In the genomic region with DNA sequence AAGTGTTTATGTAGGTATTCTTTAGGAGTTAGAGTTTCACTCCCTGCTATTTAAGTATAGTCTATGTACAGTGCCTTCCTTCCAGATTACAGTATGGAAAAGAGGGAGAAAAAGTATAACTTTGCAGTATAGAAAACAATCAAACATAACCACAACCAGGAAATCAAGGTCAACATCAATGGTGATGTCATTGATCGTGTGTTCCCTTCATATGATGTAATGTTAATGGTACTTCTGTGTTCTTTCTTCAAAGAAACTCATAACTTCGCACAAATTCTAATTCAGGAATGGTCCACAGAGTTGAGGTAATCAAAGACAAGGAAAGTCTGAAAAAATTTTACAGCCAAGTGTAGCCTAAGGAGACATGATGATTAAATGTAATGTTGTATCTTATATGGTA, we compare ENCODE assay signal across 27 cellular contexts.
"Had no signal": no experiment of that assay in that cellular context is flagged by ENCODE, and none has a peak within 500 bp of the region (broad histone marks: within the 10 kb centered on the region; RNA-seq: fewer than 3 reads in every experiment).

No MANE protein-coding gene starts in this region.

- DNase-seq: stimulated activated CD4-positive, alpha-beta T cell treated with anti-CD3 and anti-CD28 coated beads, Interleukin-2, amount 100 ng/mL, for 48 hours; stimulated activated CD4-positive, alpha-beta T cell treated with anti-CD3 and anti-CD28 coated beads, Interleukin-4, amount 100 ng/mL, for 1 hour; stimulated activated CD4-positive, alpha-beta T cell treated with anti-CD3 and anti-CD28 coated beads, Interleukin-4, amount 100 ng/mL, for 24 hours; stimulated activated CD4-positive, alpha-beta T cell treated with anti-CD3 and anti-CD28 coated beads, Interleukin-4, amount 100 ng/mL, for 4 hours; stimulated activated CD8-positive, alpha-beta memory T cell treated with anti-CD3 and anti-CD28 coated beads, Interleukin-4, amount 100 ng/mL, for 48 hours; stimulated activated naive B cell treated with anti-CD40 and anti-IgM and Interleukin-4, amounts not matched to agents 10 μg/mL and 1 μg/mL and 100 μg/mL, for 72 hours; stimulated activated naive CD4-positive, alpha-beta T cell; stimulated activated naive CD4-positive, alpha-beta T cell treated with Interleukin-2 at 50 U/mL for 16 hours; stimulated activated naive CD8-positive, alpha-beta T cell treated with anti-CD3 and anti-CD28 coated beads, Interleukin-15, amount 100 ng/mL, for 72 hours; stimulated activated naive CD8-positive, alpha-beta T cell treated with anti-CD3 and anti-CD28 coated beads, Interleukin-15, Interleukin-2, amounts not matched to agents 100 U/mL and 50 U/mL, for 24 hours; stomach; substantia nigra; testis; thyroid gland; tibial artery; transverse colon; trophoblast cell; upper lobe of left lung; upper lobe of right lung; uterus had no signal

- H3K4me3 ChIP-seq: stomach, suprapubic skin, testis, thoracic aorta, thyroid gland, tibial artery, tibial nerve, transverse colon, upper lobe of left lung, upper lobe of right lung, uterus, vagina had no signal

- H3K27me3 ChIP-seq: stomach, suprapubic skin, testis, thyroid gland, tibial artery, tibial nerve, transverse colon, upper lobe of left lung, upper lobe of right lung, uterus, vagina had no signal

- H3K9me3 ChIP-seq: stomach, suprapubic skin, testis, thoracic aorta, thyroid gland, tibial artery, tibial nerve, transverse colon, upper lobe of left lung, upper lobe of right lung, uterus, vagina had no signal

- ATAC-seq: stimulated activated effector memory CD8-positive, alpha-beta T cell treated with anti-CD3 and anti-CD28 coated beads, Interleukin-12 subunit alpha, Interleukin-12 subunit beta, amount 100 ng/mL, for 72 hours; stimulated activated memory B cell treated with anti-CD40 and anti-IgM and Interleukin-4, amounts not matched to agents 10 μg/mL and 1 μg/mL and 100 μg/mL, for 72 hours; stimulated activated naive B cell treated with anti-CD40 and anti-IgM and Interleukin-4, amounts not matched to agents 10 μg/mL and 1 μg/mL and 100 μg/mL, for 72 hours; stimulated activated naive CD8-positive, alpha-beta T cell treated with anti-CD3 and anti-CD28 coated beads, Interleukin-15, amount 100 ng/mL, for 72 hours; stimulated activated naive CD8-positive, alpha-beta T cell treated with anti-CD3 and anti-CD28 coated beads, Interleukin-15, Interleukin-2, amounts not matched to agents 100 U/mL and 50 U/mL, for 24 hours; upper lobe of right lung had no signal

- H3K27ac ChIP-seq: stomach, suprapubic skin, testis, thoracic aorta, thyroid gland, tibial artery, tibial nerve, transverse colon, upper lobe of left lung, upper lobe of right lung, uterus, vagina had no signal

- FAIRE-seq: urothelium cell line had no signal

- H3K36me3 ChIP-seq: stomach, suprapubic skin, thoracic aorta, thyroid gland, tibial artery, tibial nerve, transverse colon, upper lobe of left lung, upper lobe of right lung, uterus, vagina had no signal

- H3K4me1 ChIP-seq: stomach, suprapubic skin, testis, thyroid gland, tibial artery, tibial nerve, transverse colon, upper lobe of left lung, upper lobe of right lung, uterus, vagina had no signal
